ENCODE assay signal across 34 cellular contexts in genomic region chr1:104624538-104624937, GRCh38.
"Had no signal": no experiment of that assay in that cellular context is flagged by ENCODE, and none has a peak within 500 bp of the region (broad histone marks: within the 10 kb centered on the region; RNA-seq: fewer than 3 reads in every experiment).

No MANE protein-coding gene starts in this region.

- H3K27me3 ChIP-seq: adrenal gland, ascending aorta, body of pancreas, brain microvascular endothelial cell, breast epithelium, cardiac muscle cell had no signal

- H3K36me3 ChIP-seq: adrenal gland, ascending aorta, brain microvascular endothelial cell, breast epithelium, cardiac muscle cell had no signal

- DNase-seq: activated effector memory CD4-positive, alpha-beta T cell treated with anti-CD3 and anti-CD28 coated beads, Interleukin-2, amount 50 U/mL, for 16 hours; activated effector memory CD4-positive, alpha-beta T cell treated with Interleukin-2 at 50 U/mL for 16 hours; activated gamma-delta T cell; activated gamma-delta T cell treated with Interleukin-2 at 50 U/mL for 16 hours; activated naive CD4-positive, alpha-beta T cell; activated naive CD4-positive, alpha-beta T cell treated with anti-CD3 and anti-CD28 coated beads for 36 hours; activated naive CD4-positive, alpha-beta T cell treated with anti-CD3 and anti-CD28 coated beads, Interleukin-2, amount 10 ng/mL, durations not matched to agents 7 days and 5 days; activated naive CD4-positive, alpha-beta T cell treated with anti-CD3 and anti-CD28 coated beads, Interleukin-2, amount 50 U/mL, for 16 hours; activated naive CD4-positive, alpha-beta T cell treated with Interleukin-2 at 50 U/mL for 16 hours; activated naive CD8-positive, alpha-beta T cell treated with anti-CD3 and anti-CD28 coated beads for 36 hours; activated naive CD8-positive, alpha-beta T cell treated with anti-CD3 and anti-CD28 coated beads, Interleukin-2, amount 10 ng/mL, durations not matched to agents 7 days and 5 days; activated naive CD8-positive, alpha-beta T cell treated with anti-CD3 and anti-CD28 coated beads, Interleukin-2, amount 50 U/mL, for 24 hours; activated T-cell treated with anti-CD3 and anti-CD28 coated beads, Interleukin-2, amount 50 U/mL, for 1 hour; activated T-cell treated with anti-CD3 and anti-CD28 coated beads, Interleukin-2, amount 50 U/mL, for 24 hours; activated T-cell treated with anti-CD3 and anti-CD28 coated beads, Interleukin-2, amount 50 U/mL, for 4 hours; activated T-cell treated with anti-CD3 and anti-CD28 coated beads, Interleukin-2, amount 50 U/mL, for 48 hours; activated T-cell treated with anti-CD3 and anti-CD28 coated beads, Interleukin-2, amount 50 U/mL, for 72 hours; adrenal gland; amniotic stem cell; amygdala; anterior cingulate cortex; aorta; body of pancreas; brain microvascular endothelial cell; caudate nucleus; central memory CD4-positive, alpha-beta T cell; cerebellar nuclear complex had no signal

- H3K27ac ChIP-seq: adrenal gland, ascending aorta, body of pancreas, brain microvascular endothelial cell, breast epithelium, cardiac muscle cell had no signal

- H3K4me1 ChIP-seq: adrenal gland, ascending aorta, body of pancreas, breast epithelium had no signal

- FAIRE-seq: astrocyte, bronchial epithelial cell had no signal

- H3K9me3 ChIP-seq: adrenal gland, ascending aorta, body of pancreas, breast epithelium had no signal

- ATAC-seq: activated naive CD4-positive, alpha-beta T cell treated with anti-CD3 and anti-CD28 coated beads, Interleukin-2, amount 50 U/mL, for 72 hours; activated naive CD8-positive, alpha-beta T cell treated with anti-CD3 and anti-CD28 coated beads, Interleukin-2, amount 50 U/mL, for 24 hours; activated T-cell treated with anti-CD3 and anti-CD28 coated beads, Interleukin-2, amount 50 U/mL, for 4 hours; activated T-cell treated with anti-CD3 and anti-CD28 coated beads, Interleukin-2, amount 50 U/mL, for 72 hours; activated T-helper 17 cell treated with anti-CD3 and anti-CD28 coated beads, Interleukin-2, amount 50 U/mL, for 72 hours; body of pancreas had no signal

- H3K4me3 ChIP-seq: adrenal gland, ascending aorta, body of pancreas, breast epithelium, cardiac muscle cell had no signal
